30 cellular contexts compared by ENCODE assay signal in the genomic region with DNA sequence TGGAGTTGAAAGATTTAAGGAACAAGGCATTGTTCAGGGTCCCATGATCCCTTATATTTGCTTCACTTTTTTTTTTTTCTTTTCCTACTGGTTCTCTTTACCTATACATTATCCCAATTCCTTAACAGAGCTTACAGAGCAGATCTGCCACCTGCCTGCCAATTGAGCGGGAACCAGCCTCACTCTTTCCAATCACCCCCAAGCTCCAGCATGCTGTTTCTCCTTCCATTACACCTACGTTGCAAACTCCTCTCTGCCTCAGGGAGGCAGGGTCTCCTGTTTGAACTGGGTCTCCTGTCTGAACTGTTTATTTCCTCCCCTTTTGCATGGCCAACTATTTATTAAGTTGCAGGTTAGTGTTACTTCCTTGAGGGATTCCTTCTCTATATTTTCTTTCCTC.
"Had no signal": no experiment of that assay in that cellular context is flagged by ENCODE, and none has a peak within 500 bp of the region (broad histone marks: within the 10 kb centered on the region; RNA-seq: fewer than 3 reads in every experiment).

No MANE protein-coding gene starts in this region.

- H3K4me3 ChIP-seq: cardiac muscle cell, PC-9 had no signal

- H3K36me3 ChIP-seq: cardiac muscle cell, WERI-Rb-1 had no signal

- H3K36me3 Mint-ChIP-seq: activated naive CD8-positive, alpha-beta T cell treated with anti-CD3 and anti-CD28 coated beads for 36 hours; T-cell had no signal

- H3K9me3 Mint-ChIP-seq: activated CD4-positive, alpha-beta T cell treated with anti-CD3 and anti-CD28 coated beads, Interleukin-2, amount 10 ng/mL, durations not matched to agents 24 days and 14 days; activated CD8-positive, alpha-beta T cell treated with anti-CD3 and anti-CD28 coated beads for 36 hours; activated naive CD8-positive, alpha-beta T cell treated with anti-CD3 and anti-CD28 coated beads for 36 hours; activated T-cell treated with anti-CD3 and anti-CD28 coated beads, Interleukin-2, amount 50 U/mL, for 72 hours; activated T-helper 17 cell treated with anti-CD3 and anti-CD28 coated beads, Interleukin-2, amount 50 U/mL, for 72 hours; T-cell had no signal

- ATAC-seq: activated CD8-positive, alpha-beta T cell treated with anti-CD3 and anti-CD28 coated beads for 36 hours; activated T-cell treated with anti-CD3 and anti-CD28 coated beads, Interleukin-2, amount 50 U/mL, for 72 hours; activated T-helper 17 cell treated with anti-CD3 and anti-CD28 coated beads, Interleukin-2, amount 50 U/mL, for 72 hours; Right ventricle myocardium inferior; SK-N-SH treated with all-trans-retinoic acid at 6 μM for 48 hours; T-cell; T-helper 17 cell had no signal

- DNase-seq: activated CD4-positive, alpha-beta T cell treated with anti-CD3 and anti-CD28 coated beads, Interleukin-2, amount 10 ng/mL, durations not matched to agents 24 days and 14 days; activated CD4-positive, alpha-beta T cell treated with anti-CD3 and anti-CD28 coated beads, Interleukin-2, amount 50 U/mL, for 4 hours; activated CD8-positive, alpha-beta T cell treated with anti-CD3 and anti-CD28 coated beads for 36 hours; activated effector memory CD4-positive, alpha-beta T cell treated with anti-CD3 and anti-CD28 coated beads, Interleukin-2, amount 50 U/mL, for 16 hours; activated naive CD4-positive, alpha-beta T cell; activated naive CD4-positive, alpha-beta T cell treated with anti-CD3 and anti-CD28 coated beads, Interleukin-2, amount 50 U/mL, for 16 hours; activated naive CD8-positive, alpha-beta T cell treated with anti-CD3 and anti-CD28 coated beads for 36 hours; activated T-cell treated with anti-CD3 and anti-CD28 coated beads, Interleukin-2, amount 50 U/mL, for 1 hour; activated T-cell treated with anti-CD3 and anti-CD28 coated beads, Interleukin-2, amount 50 U/mL, for 72 hours; amniotic stem cell; aorta; NCI-H1092 treated with DMSO at 0.1 percent for 48 hours; NCI-H1417 treated with DMSO at 0.1 percent for 48 hours; NCI-H187 treated with DMSO at 0.1 percent for 48 hours; NCI-H2081; NCI-H510A; NCI-H526; NCI-H748 treated with DMSO at 0.1 percent for 48 hours; NK-92 treated with Interleukin-12 subunit alpha and Interleukin-12 subunit beta, amount 100 ng/mL, for 24 hours; PC-9; SIG-M5; T-cell; T-helper 17 cell; WERI-Rb-1 had no signal

- H3K4me2 ChIP-seq: PC-9 had no signal

- H3K4me1 Mint-ChIP-seq: activated CD4-positive, alpha-beta T cell treated with anti-CD3 and anti-CD28 coated beads, Interleukin-2, amount 10 ng/mL, durations not matched to agents 24 days and 14 days; activated naive CD8-positive, alpha-beta T cell treated with anti-CD3 and anti-CD28 coated beads for 36 hours; activated T-helper 17 cell treated with anti-CD3 and anti-CD28 coated beads, Interleukin-2, amount 50 U/mL, for 72 hours; central memory CD8-positive, alpha-beta T cell; T-cell; T-helper 17 cell had no signal

- H3K27me3 ChIP-seq: cardiac muscle cell had no signal

- H3K27ac ChIP-seq: cardiac muscle cell, PC-9, RWPE1, WERI-Rb-1 had no signal

- H3K27me3 Mint-ChIP-seq: activated CD4-positive, alpha-beta T cell treated with anti-CD3 and anti-CD28 coated beads, Interleukin-2, amount 10 ng/mL, durations not matched to agents 24 days and 14 days; activated CD8-positive, alpha-beta T cell treated with anti-CD3 and anti-CD28 coated beads for 36 hours; central memory CD8-positive, alpha-beta T cell; T-cell; T-helper 17 cell had no signal

- H2AFZ ChIP-seq: PC-9 had no signal

- H3K4me3 Mint-ChIP-seq: activated CD4-positive, alpha-beta T cell treated with anti-CD3 and anti-CD28 coated beads, Interleukin-2, amount 10 ng/mL, durations not matched to agents 24 days and 14 days; activated CD8-positive, alpha-beta T cell treated with anti-CD3 and anti-CD28 coated beads for 36 hours; activated naive CD8-positive, alpha-beta T cell treated with anti-CD3 and anti-CD28 coated beads for 36 hours; activated T-cell treated with anti-CD3 and anti-CD28 coated beads, Interleukin-2, amount 50 U/mL, for 72 hours; activated T-helper 17 cell treated with anti-CD3 and anti-CD28 coated beads, Interleukin-2, amount 50 U/mL, for 72 hours; central memory CD8-positive, alpha-beta T cell; T-cell; T-helper 17 cell had no signal

- H3K27ac Mint-ChIP-seq: activated CD4-positive, alpha-beta T cell treated with anti-CD3 and anti-CD28 coated beads, Interleukin-2, amount 10 ng/mL, durations not matched to agents 24 days and 14 days; activated CD8-positive, alpha-beta T cell treated with anti-CD3 and anti-CD28 coated beads for 36 hours; activated naive CD8-positive, alpha-beta T cell treated with anti-CD3 and anti-CD28 coated beads for 36 hours; activated T-cell treated with anti-CD3 and anti-CD28 coated beads, Interleukin-2, amount 50 U/mL, for 72 hours; activated T-helper 17 cell treated with anti-CD3 and anti-CD28 coated beads, Interleukin-2, amount 50 U/mL, for 72 hours; T-cell; T-helper 17 cell had no signal
